ENCODE assay signal across 27 cellular contexts in the genomic region with DNA sequence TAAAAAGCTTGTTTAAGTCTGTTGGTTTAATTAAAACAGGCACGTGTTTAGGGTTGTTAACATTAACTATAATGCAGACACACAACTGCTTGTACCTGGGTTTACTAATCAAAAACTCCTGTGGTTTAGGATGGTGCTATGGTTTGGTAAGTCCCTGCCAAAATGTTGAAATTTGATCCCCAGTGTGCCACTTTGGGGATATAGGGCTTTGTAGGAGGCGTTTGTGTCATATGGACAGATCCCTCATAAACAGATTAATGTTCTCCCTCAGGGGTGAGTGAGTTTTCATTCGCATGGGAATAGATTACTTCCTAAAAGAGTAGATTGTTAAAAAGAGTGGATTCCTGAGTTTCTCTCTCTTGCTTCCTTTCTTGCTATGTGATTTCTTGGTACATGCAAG.
"Had no signal": no experiment of that assay in that cellular context is flagged by ENCODE, and none has a peak within 500 bp of the region (broad histone marks: within the 10 kb centered on the region; RNA-seq: fewer than 3 reads in every experiment).

No MANE protein-coding gene starts in this region.

- H3K27ac ChIP-seq: ascending aorta, cardiac muscle cell, colonic mucosa, epithelial cell of prostate, gastrocnemius medialis, ovary, right lobe of liver, testis, transverse colon had no signal

- H3K36me3 ChIP-seq: ascending aorta, cardiac muscle cell, colonic mucosa, gastrocnemius medialis, ovary, right lobe of liver, transverse colon had no signal

- H3K9me3 ChIP-seq: ascending aorta, colonic mucosa, gastrocnemius medialis, ovary, right lobe of liver, testis, transverse colon had no signal

- H3K27me3 ChIP-seq: ascending aorta, cardiac muscle cell, colonic mucosa, gastrocnemius medialis, ovary, right lobe of liver, testis, transverse colon had no signal

- ATAC-seq: gastrocnemius medialis; left colon; naive thymus-derived CD4-positive, alpha-beta T cell; right lobe of liver; WTC11 had no signal

- DNase-seq: activated CD4-positive, alpha-beta memory T cell treated with anti-CD3 and anti-CD28 coated beads, Interleukin-2, amount 10 ng/mL, durations not matched to agents 7 days and 5 days; activated CD4-positive, alpha-beta T cell treated with anti-CD3 and anti-CD28 coated beads for 1 hour; activated CD4-positive, alpha-beta T cell treated with anti-CD3 and anti-CD28 coated beads, Interleukin-2, amount 10 ng/mL, durations not matched to agents 7 days and 5 days; activated CD8-positive, alpha-beta memory T cell treated with anti-CD3 and anti-CD28 coated beads, Interleukin-2, amount 50 U/mL, for 48 hours; activated gamma-delta T cell; activated naive CD4-positive, alpha-beta T cell treated with anti-CD3 and anti-CD28 coated beads, Interleukin-2, amount 10 ng/mL, durations not matched to agents 7 days and 5 days; activated naive CD8-positive, alpha-beta T cell treated with anti-CD3 and anti-CD28 coated beads, Interleukin-2, amount 10 ng/mL, durations not matched to agents 7 days and 5 days; activated T-cell treated with anti-CD3 and anti-CD28 coated beads, Interleukin-2, amount 50 U/mL, for 24 hours; cerebellar nuclear complex; colonic mucosa; effector CD8-positive, alpha-beta T cell; gastrocnemius medialis; hippocampal formation; kidney; left colon; midbrain; naive thymus-derived CD4-positive, alpha-beta T cell; ovary; right lobe of liver; stimulated activated CD4-positive, alpha-beta T cell treated with anti-CD3 and anti-CD28 coated beads, Interleukin-2, amount 100 ng/mL, for 48 hours; stimulated activated naive CD4-positive, alpha-beta T cell treated with Interleukin-2 at 50 U/mL for 16 hours; testis; transverse colon had no signal

- H3K4me3 ChIP-seq: ascending aorta, cardiac muscle cell, colonic mucosa, gastrocnemius medialis, ovary, right lobe of liver, testis, transverse colon had no signal

- H3K4me1 ChIP-seq: ascending aorta, colonic mucosa, gastrocnemius medialis, right lobe of liver, testis, transverse colon had no signal
